10 cellular contexts compared by ENCODE assay signal in genomic region chr19:54403054-54403453, GRCh38. TPM values are rescaled to one million over a fixed set of nuclear protein-coding genes. Genes with fewer than 3 reads are reported as not detected.
"Had no signal": no experiment of that assay in that cellular context is flagged by ENCODE, and none has a peak within 500 bp of the region (broad histone marks: within the 10 kb centered on the region; RNA-seq: fewer than 3 reads in every experiment).

No MANE protein-coding gene starts in this region.

- H3K4me3 ChIP-seq: GM23248, HAP-1, K562 had no signal

- H3K27ac ChIP-seq: GM23248 had no signal

- H3K36me3 ChIP-seq: HAP-1 had no signal

- FAIRE-seq: HTR-8/SVneo, K562 had no signal

- H3K9me3 ChIP-seq: HAP-1 had no signal

- H2AFZ ChIP-seq: GM23248 had no signal

- H3K4me1 ChIP-seq: HAP-1 had no signal

- H3K9ac ChIP-seq: GM23248 had no signal

- DNase-seq: GM23248, H7, HFFc6, IMR-90, KG1 had no signal

RNA-seq across cellular contexts. Expression of gene TTYH1, which starts 12.2 kb away (rescaled TPM):
- total RNA-seq: GM23248, H4, HT-29, IMR-90, K562 had no signal
- polyA plus RNA-seq: IMR-90 had no signal

RNA-seq across cellular contexts. Expression of gene LAIR1, which starts 38.3 kb away (rescaled TPM):
- total RNA-seq: GM23248, HFFc6, HT-29, IMR-90 had no signal
- polyA plus RNA-seq: GM23248, IMR-90 had no signal
